Comparison of ENCODE assay signal across 8 cellular contexts in the genomic region with DNA sequence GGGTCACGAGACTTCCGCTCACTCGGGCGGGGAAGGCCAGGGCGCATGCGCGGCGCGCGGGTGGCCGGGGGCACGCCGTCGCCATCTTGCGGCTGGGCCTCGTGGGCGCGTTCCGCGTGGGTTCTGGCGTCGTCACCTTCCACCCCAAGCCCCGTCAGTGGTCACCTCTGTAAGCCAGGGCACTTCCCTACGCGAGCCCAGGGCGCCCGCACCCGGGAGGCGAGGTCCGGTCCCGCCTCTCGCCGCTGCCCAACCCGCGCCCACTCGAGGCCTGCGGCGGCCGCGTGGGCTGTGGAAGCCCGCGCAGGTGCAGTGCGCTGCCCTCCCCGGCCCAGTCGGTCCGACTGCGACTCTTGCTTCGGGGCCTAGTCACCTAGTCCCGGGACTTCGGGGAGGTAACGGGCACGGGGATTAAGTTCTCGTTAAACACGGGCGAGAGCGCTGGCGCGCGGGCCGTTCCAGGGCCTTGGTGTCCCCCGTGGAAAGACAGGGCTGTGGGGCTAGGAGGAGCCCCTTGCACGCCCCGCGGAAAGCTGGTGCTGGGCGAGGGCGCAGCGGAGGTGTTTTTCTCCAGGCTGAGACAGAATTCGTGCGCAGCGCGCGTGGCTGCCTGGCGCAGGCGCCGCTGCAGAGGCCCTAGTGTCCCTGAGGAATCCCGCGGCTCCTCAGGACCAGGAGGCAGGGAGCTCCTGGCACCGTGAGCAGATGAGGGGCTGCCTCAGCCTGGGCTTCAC. TPM values are rescaled to one million over a fixed set of nuclear protein-coding genes. Genes with fewer than 3 reads are reported as not detected.
DNase-seq lines count a peak whose midpoint lies in the region; ATAC-seq and TF ChIP-seq lines count a peak whose summit lies in the region.

No MANE protein-coding gene starts in this region.

- peak overlapping the region; percentile 81 for H3K4me3 ChIP-seq in AG04450 (ENCODE audit: low read depth, low read length)

- peak overlapping the region; percentile 89 for H3K4me3 Mint-ChIP-seq in endothelial cell (ENCODE audit: unreplicated experiment)

- peak overlapping the region; percentile 83 for H3K27ac Mint-ChIP-seq in endothelial cell (ENCODE audit: unreplicated experiment)

- H3K36me3 Mint-ChIP-seq in endothelial cell (ENCODE audit: low read depth, unreplicated experiment) = peaks cover 3% of the 10 kb centered on the region

- H3K4me1 Mint-ChIP-seq in endothelial cell (ENCODE audit: unreplicated experiment) = peaks cover 3% of the 10 kb centered on the region

- peak; percentile 51 for ATAC-seq in GM18868 (IDR thresholded peaks at IDR 0.05; ENCODE audit: unreplicated experiment)
- ATAC-seq in HG03442 (IDR thresholded peaks at IDR 0.05; ENCODE audit: unreplicated experiment) = peak; percentile 39

- DNase-seq in AG04450 (ENCODE audit: low read depth, low spot score) = peak; percentile 47
- peak; percentile 76 for DNase-seq in NOMO-1 treated with DMSO at 0.1 percent for 48 hours (lab: John Stamatoyannopoulos, UW; ENCODE audit: unreplicated experiment)
- DNase-seq in activated CD8-positive, alpha-beta memory T cell treated with anti-CD3 and anti-CD28 coated beads, Interleukin-2, amount 50 U/mL, for 24 hours (ENCODE audit: extremely low read depth) = peak; percentile 86
- DNase-seq in endothelial cell (ENCODE audit: low spot score) = peak; percentile 91
- peak; percentile 89 for DNase-seq in midbrain (lab: John Stamatoyannopoulos, UW)
- DNase-seq in stimulated activated CD8-positive, alpha-beta memory T cell treated with anti-CD3 and anti-CD28 coated beads, Interleukin-2, amount 100 ng/mL, for 1 hour (ENCODE audit: low read depth in 2 of 2) = peak; percentile 89 to 94

- peaks cover 17% of the 10 kb centered on the region for H3K27me3 Mint-ChIP-seq in endothelial cell (ENCODE audit: unreplicated experiment)

- H3K9me3 ChIP-seq in AG04450 (ENCODE audit: control insufficient read depth, insufficient read depth, low read length) = no peaks in the 10 kb centered on the region; the same call in 1 of the 2 replicates

- H3K27ac ChIP-seq in AG04450 (ENCODE audit: low read depth, low read length) = peak overlapping the region; percentile 77

- POLR2A ChIA-PET in AG04450 (lab: Yijun Ruan, JAX) = no interaction called here

- no peaks in the 10 kb centered on the region for H3K27me3 ChIP-seq in AG04450 (ENCODE audit: control insufficient read depth, insufficient read depth, low read length)

- H3K9me3 Mint-ChIP-seq in endothelial cell (ENCODE audit: unreplicated experiment) = no peaks in the 10 kb centered on the region

- peak; percentile 27; the same call in 1 of the 2 replicates for TF ChIP-seq CTCF in AG04450 (IDR thresholded peaks at IDR 0.05; ENCODE audit: low read depth, low read length)
- TF ChIP-seq CTCF in endothelial cell (IDR thresholded peaks at IDR 0.05; ENCODE audit: unreplicated experiment) = no peak

- CTCF ChIA-PET in AG04450 (lab: Charles Lee) = no interaction called here

RNA-seq across cellular contexts. Expression of gene ARHGDIA, which starts 0.4 kb away (rescaled TPM):
- polyA plus RNA-seq in AG04450 (2011; rRNA removed) = 62.2 and 78.6 TPM in 2 replicates
- polyA minus RNA-seq in AG04450 (2011; rRNA and poly(A)+ RNA removed) = 48.6 and 62.3 TPM in 2 replicates
- total RNA-seq in endothelial cell (ENCODE audit: unreplicated experiment) = 443 TPM

RNA-seq across cellular contexts. Expression of gene P4HB, which starts 11.2 kb away (rescaled TPM):
- 158 and 342 TPM in 2 replicates for polyA plus RNA-seq in AG04450 (2011; rRNA removed)
- 175 and 204 TPM in 2 replicates for polyA minus RNA-seq in AG04450 (2011; rRNA and poly(A)+ RNA removed)
- 678 TPM for total RNA-seq in endothelial cell (ENCODE audit: unreplicated experiment)

RNA-seq across cellular contexts. Expression of gene ALYREF, which starts 19.8 kb away (rescaled TPM):
- 57.7 and 57.8 TPM in 2 replicates for polyA plus RNA-seq in AG04450 (2011; rRNA removed)
- 71.3 and 94.4 TPM in 2 replicates for polyA minus RNA-seq in AG04450 (2011; rRNA and poly(A)+ RNA removed)
- 127 TPM for total RNA-seq in endothelial cell (ENCODE audit: unreplicated experiment)

RNA-seq across cellular contexts. Expression of gene ANAPC11, which starts 20.0 kb away (rescaled TPM):
- polyA plus RNA-seq in AG04450 (2011; rRNA removed) = 213 and 233 TPM in 2 replicates
- 34.5 and 40.6 TPM in 2 replicates for polyA minus RNA-seq in AG04450 (2011; rRNA and poly(A)+ RNA removed)
- total RNA-seq in endothelial cell (ENCODE audit: unreplicated experiment) = 121 TPM

RNA-seq across cellular contexts. Expression of gene NPB, which starts 30.5 kb away (rescaled TPM):
- 0.20 and 0.30 TPM in 2 replicates for polyA plus RNA-seq in AG04450 (2011; rRNA removed)
- 0.09 and 0.48 TPM in 2 replicates for polyA minus RNA-seq in AG04450 (2011; rRNA and poly(A)+ RNA removed)
- 0.56 TPM for total RNA-seq in endothelial cell (ENCODE audit: unreplicated experiment)

Comparison
In these comparisons a context has a peak if more than half of its experiments do, and no peak if none do; other contexts are left out.
1. Peak in every context shown above with its lines: DNase-seq, ATAC-seq, H3K4me3 ChIP-seq and H3K27ac ChIP-seq.